In genomic region chr6:112717401-112717800, GRCh38 we compare ENCODE assay signal across 20 cellular contexts.
A peak's percentile ranks its signal among the peaks of the same experiment; 100 is the strongest.
DNase-seq lines count a peak whose midpoint lies in the region; ATAC-seq and TF ChIP-seq lines count a peak whose summit lies in the region.
"Had no signal": no experiment of that assay in that cellular context is flagged by ENCODE, and none has a peak within 500 bp of the region (broad histone marks: within the 10 kb centered on the region; RNA-seq: fewer than 3 reads in every experiment).

No MANE protein-coding gene starts in this region.

- no peaks in the 10 kb centered on the region for H3K36me3 ChIP-seq in IMR-90 (ENCODE audit: control insufficient read depth, insufficient read depth, low read length)
- H3K36me3 ChIP-seq: MG63 had no signal

- H3K18ac ChIP-seq in IMR-90 (ENCODE audit: low read depth, low read length) = no peak overlapping the region

- H3K79me1 ChIP-seq in IMR-90 (ENCODE audit: low read depth in 1 of 2, low read length in 2 of 2) = no peaks in the 10 kb centered on the region

- no peak overlapping the region for H3K9ac ChIP-seq in IMR-90 (ENCODE audit: low read depth, low read length)

- H3K4me1 Mint-ChIP-seq in activated naive CD8-positive, alpha-beta T cell treated with anti-CD3 and anti-CD28 coated beads for 36 hours = no peaks in the 10 kb centered on the region
- H3K4me1 Mint-ChIP-seq: B cell; CD4-positive, CD25-positive, alpha-beta regulatory T cell had no signal

- no peak overlapping the region for H3K14ac ChIP-seq in IMR-90 (replicated peaks; ENCODE audit: low read depth, low read length)

- H3K27ac Mint-ChIP-seq in activated naive CD8-positive, alpha-beta T cell treated with anti-CD3 and anti-CD28 coated beads for 36 hours = no peak overlapping the region
- H3K27ac Mint-ChIP-seq: B cell; CD4-positive, CD25-positive, alpha-beta regulatory T cell had no signal

- H3K4me2 ChIP-seq in IMR-90 (ENCODE audit: low read depth, low read length) = no peak overlapping the region

- intact Hi-C loops in IMR-90 (cut with micrococcal nuclease) = no loop called here
- intact Hi-C loops in posterior vena cava (cut with DNase I) = no loop called here

- TF ChIP-seq POLR2A in IMR-90 (IDR thresholded peaks at IDR 0.05; ENCODE audit: low read depth, low read length) = no peak

- no peaks in the 10 kb centered on the region; the same call in 1 of the 2 replicates for H3K4me1 ChIP-seq in IMR-90 (ENCODE audit: control insufficient read depth, insufficient read depth, low read length)
- H3K4me1 ChIP-seq: Caco-2 had no signal

- H3K27me3 Mint-ChIP-seq in activated naive CD8-positive, alpha-beta T cell treated with anti-CD3 and anti-CD28 coated beads for 36 hours = no peaks in the 10 kb centered on the region
- H3K27me3 Mint-ChIP-seq: CD4-positive, CD25-positive, alpha-beta regulatory T cell had no signal

- H2AK5ac ChIP-seq in IMR-90 (ENCODE audit: low read depth, low read length) = no peak overlapping the region

- H3K23ac ChIP-seq in IMR-90 (ENCODE audit: low read depth, low read length) = no peak overlapping the region

- no peak overlapping the region for H3K4ac ChIP-seq in IMR-90 (ENCODE audit: low read depth, low read length)

- H2AFZ ChIP-seq in IMR-90 (replicated peaks; ENCODE audit: low read length, poor library complexity) = no peak overlapping the region

- H4K20me1 ChIP-seq in IMR-90 (ENCODE audit: insufficient read depth, low read length) = no peaks in the 10 kb centered on the region

- H3K9me1 ChIP-seq in IMR-90 (ENCODE audit: insufficient read depth, low read length) = no peaks in the 10 kb centered on the region

- H2AK9ac ChIP-seq in IMR-90 (replicated peaks; ENCODE audit: low read depth, low read length, poor library complexity) = no peak overlapping the region

- no peaks in the 10 kb centered on the region for H3K27me3 ChIP-seq in IMR-90 (ENCODE audit: control insufficient read depth, insufficient read depth, low read length)
- H3K27me3 ChIP-seq: MG63 had no signal

- no peaks in the 10 kb centered on the region for H3K9me3 ChIP-seq in IMR-90 (ENCODE audit: control insufficient read depth, insufficient read depth, low read length)
- H3K9me3 ChIP-seq: Caco-2, MG63 had no signal

- H3K4me3 Mint-ChIP-seq in activated naive CD8-positive, alpha-beta T cell treated with anti-CD3 and anti-CD28 coated beads for 36 hours = no peak overlapping the region
- H3K4me3 Mint-ChIP-seq: B cell; CD4-positive, CD25-positive, alpha-beta regulatory T cell had no signal

- H3K56ac ChIP-seq in IMR-90 (ENCODE audit: extremely low read depth, insufficient read depth, low read length) = no peak overlapping the region

- no peak for ATAC-seq in IMR-90 (ENCODE audit: low read depth)
- no peak for ATAC-seq in GM18861 (IDR thresholded peaks at IDR 0.05; ENCODE audit: unreplicated experiment)
- ATAC-seq: HepG2 had no signal

- in situ Hi-C loops in IMR-90 (cut with MboI; ENCODE audit: low sequenced_read_pairs) = no loop called here

- dilution Hi-C loops in IMR-90 (cut with HindIII; ENCODE audit: low sequenced_read_pairs, unreplicated experiment) = no loop called here

- WGBS in IMR-90 (ENCODE audit: extremely low coverage in 2 of 2, insufficient read length in 1 of 2), 2 experiments = no CpG with 5 or more reads among the region's 3 CpGs

- POLR2A ChIA-PET in IMR-90 (lab: Charles Lee; ENCODE audit: unreplicated experiment) = no interaction called here

- H3K27ac ChIP-seq in IMR-90 (ENCODE audit: insufficient read depth, low read length) = no peak overlapping the region
- H3K27ac ChIP-seq: SK-N-MC had no signal

- TF ChIP-seq CTCF in IMR-90 (conservative IDR thresholded peaks at IDR 0.05; ENCODE audit: low read depth, low read length) (no peak), epithelial cell of proximal tubule (conservative IDR thresholded peaks at IDR 0.05; ENCODE audit: low read depth, low read length) (no peak), fibroblast of villous mesenchyme (IDR thresholded peaks at IDR 0.05; ENCODE audit: insufficient read depth, low read depth, low read length) (no peak)

- H2BK20ac ChIP-seq in IMR-90 (ENCODE audit: low read depth, low read length) = 0 out of 2 replicates have a peak overlapping the region, but pooled peaks have one; percentile 40

- no peak overlapping the region for H2BK120ac ChIP-seq in IMR-90 (ENCODE audit: low read depth, low read length)

- CTCF ChIA-PET in IMR-90 (lab: Yijun Ruan, JAX) = interaction anchor here (0.6 kb wide), 1 partner anchor 17 kb away, joined by 4 read pairs; no protein-coding TSS in a partner anchor

- H3K9me3 Mint-ChIP-seq in activated naive CD8-positive, alpha-beta T cell treated with anti-CD3 and anti-CD28 coated beads for 36 hours = no peaks in the 10 kb centered on the region

- H4K91ac ChIP-seq in IMR-90 (ENCODE audit: insufficient read depth, low read depth, low read length) = no peak overlapping the region

- H4K8ac ChIP-seq in IMR-90 (ENCODE audit: low read depth in 2 of 2, low read length in 2 of 2) = no peak overlapping the region

- no peak overlapping the region for H4K5ac ChIP-seq in IMR-90 (ENCODE audit: low read depth, low read length)

- H3K36me3 Mint-ChIP-seq in activated naive CD8-positive, alpha-beta T cell treated with anti-CD3 and anti-CD28 coated beads for 36 hours = no peaks in the 10 kb centered on the region
- H3K36me3 Mint-ChIP-seq: CD4-positive, CD25-positive, alpha-beta regulatory T cell had no signal

- DNase-seq in IMR-90 (peak; percentile 39), epithelial cell of proximal tubule (ENCODE audit: low read depth) (peak; percentile 15), fibroblast of villous mesenchyme (ENCODE audit: low read depth) (peak; percentile 34), posterior vena cava (ENCODE audit: low spot score) (no peak), GF-D8 (lab: John Stamatoyannopoulos, UW) (no peak)
- no peak for DNase-seq in activated naive CD8-positive, alpha-beta T cell treated with anti-CD3 and anti-CD28 coated beads for 36 hours
- DNase-seq: ACHN; Caco-2; CD4-positive, CD25-positive, alpha-beta regulatory T cell; H7; MG63; NCI-H1092; NCI-H146; NCI-H2081 treated with DMSO at 0.1 percent for 48 hours; NCI-H524; Right ventricle myocardium superior had no signal

- H2BK5ac ChIP-seq in IMR-90 (ENCODE audit: low read depth, low read length, poor library complexity, severe bottlenecking) = no peak overlapping the region

- BruUV-seq in IMR-90 (replicated peaks; lab: Mats Ljungman, UMichigan) = no TSS peak

- TF ChIP-seq RAD21 in IMR-90 (IDR thresholded peaks at IDR 0.05; ENCODE audit: low read length) = no peak

- H2BK15ac ChIP-seq in IMR-90 (ENCODE audit: low read depth, low read length) = no peak overlapping the region

- no peak overlapping the region for H3K4me3 ChIP-seq in IMR-90 (ENCODE audit: insufficient read depth, low read depth, low read length)
- no peak overlapping the region for H3K4me3 ChIP-seq in epithelial cell of proximal tubule (ENCODE audit: low read depth, low read length)
- no peak overlapping the region for H3K4me3 ChIP-seq in fibroblast of villous mesenchyme (ENCODE audit: low read depth, low read length)
- H3K4me3 ChIP-seq: MG63, SK-N-MC had no signal

TF ChIP-seq in IMR-90, 13 proteins besides CTCF, POLR2A, EP300 and RAD21:
- TF ChIP-seq SMC3 (IDR thresholded peaks at IDR 0.05; ENCODE audit: low read depth, low read length) = no peak
- TF ChIP-seq CEBPB (IDR thresholded peaks at IDR 0.05; ENCODE audit: low read depth, low read length) = peak; percentile 37; the same call in 1 of the 2 replicates
- TF ChIP-seq USF2 (IDR thresholded peaks at IDR 0.05; ENCODE audit: low read depth, low read length) = peak; percentile 51; the same call in 1 of the 2 replicates
TF ChIP-seq in IMR-90: peak in this region for 2.

Comparison
In these comparisons a context has a peak if more than half of its experiments do, and no peak if none do; other contexts are left out.
1. DNase-seq: peak in IMR-90 (single experiment), epithelial cell of proximal tubule (single experiment) and fibroblast of villous mesenchyme (single experiment); none in posterior vena cava (single experiment), activated naive CD8-positive, alpha-beta T cell treated with anti-CD3 and anti-CD28 coated beads for 36 hours (single experiment) and GF-D8 (single experiment).